8 cellular contexts compared by ENCODE assay signal in genomic region chr19:13152356-13152853, GRCh38. TPM values are rescaled to one million over a fixed set of nuclear protein-coding genes. Genes with fewer than 3 reads are reported as not detected.
DNase-seq lines count a peak whose midpoint lies in the region; ATAC-seq and TF ChIP-seq lines count a peak whose summit lies in the region.

No MANE protein-coding gene starts in this region.

- ATAC-seq in T-helper 17 cell (peak; percentile 9), HG03175 (IDR thresholded peaks at IDR 0.05; ENCODE audit: unreplicated experiment) (no peak)

- TF ChIP-seq CTCF in Calu3 (IDR thresholded peaks at IDR 0.05; ENCODE audit: unreplicated experiment) = no peak
- no peak for TF ChIP-seq CTCF in HFFc6 (IDR thresholded peaks at IDR 0.05)
- TF ChIP-seq CTCF in glutamatergic neuron (IDR thresholded peaks at IDR 0.05; ENCODE audit: partially characterized antibody, unreplicated experiment) = no peak
- TF ChIP-seq CTCF in retinal pigment epithelial cell (conservative IDR thresholded peaks at IDR 0.05; ENCODE audit: low read depth, low read length) = no peak

- H3K4me3 ChIP-seq in retinal pigment epithelial cell (ENCODE audit: low read length) = peak overlapping the region; percentile 99

- H3K9me3 Mint-ChIP-seq in Calu3 (ENCODE audit: low read depth, unreplicated experiment) (no peaks in the 10 kb centered on the region), HFFc6 (peaks cover 15% of the 10 kb centered on the region), glutamatergic neuron (ENCODE audit: unreplicated experiment) (peaks cover 34% of the 10 kb centered on the region)

- intact Hi-C loops in Calu3 (cut with micrococcal nuclease; ENCODE audit: unreplicated experiment) = no loop called here
- intact Hi-C loops in posterior vena cava (cut with DNase I) = loop anchor here in 1 of 2 donors (10.0 kb wide), 1 partner anchor 692 kb away; no protein-coding TSS in a partner anchor

- TSS peak; percentile 59 for BruUV-seq in Calu3 (replicated peaks; lab: Mats Ljungman, UMichigan)

- H3K27me3 Mint-ChIP-seq in Calu3 (ENCODE audit: unreplicated experiment) (peaks cover 15% of the 10 kb centered on the region), HFFc6 (ENCODE audit: insufficient read depth) (peaks cover 52% of the 10 kb centered on the region), T-helper 17 cell (no peaks in the 10 kb centered on the region), glutamatergic neuron (ENCODE audit: unreplicated experiment) (peaks cover 34% of the 10 kb centered on the region)

- H3K36me3 Mint-ChIP-seq in Calu3 (ENCODE audit: insufficient read depth, unreplicated experiment) = peaks cover 85% of the 10 kb centered on the region
- peaks cover 39% of the 10 kb centered on the region for H3K36me3 Mint-ChIP-seq in HFFc6 (ENCODE audit: low read depth)
- peaks cover 8% of the 10 kb centered on the region for H3K36me3 Mint-ChIP-seq in T-helper 17 cell (ENCODE audit: low read depth)
- H3K36me3 Mint-ChIP-seq in glutamatergic neuron (ENCODE audit: unreplicated experiment) = no peaks in the 10 kb centered on the region

- DNase-seq in Calu3 (no peak), HFFc6 (no peak), T-helper 17 cell (no peak), glutamatergic neuron (no peak), retinal pigment epithelial cell (ENCODE audit: low read depth) (no peak), posterior vena cava (ENCODE audit: low spot score) (no peak), DMS 273 treated with DMSO at 0.1 percent for 48 hours (lab: John Stamatoyannopoulos, UW) (no peak)

- H3K27ac Mint-ChIP-seq in Calu3 (ENCODE audit: unreplicated experiment) (peak overlapping the region; percentile 100), HFFc6 (peak overlapping the region; percentile 99), T-helper 17 cell (peak overlapping the region; percentile 97), glutamatergic neuron (ENCODE audit: unreplicated experiment) (peak overlapping the region; percentile 98)

- peak overlapping the region; percentile 94 for H3K4me3 Mint-ChIP-seq in Calu3 (ENCODE audit: low read depth, unreplicated experiment)
- H3K4me3 Mint-ChIP-seq in HFFc6 = peak overlapping the region; percentile 99
- H3K4me3 Mint-ChIP-seq in T-helper 17 cell = peak overlapping the region; percentile 93
- peak overlapping the region; percentile 96 for H3K4me3 Mint-ChIP-seq in glutamatergic neuron (ENCODE audit: unreplicated experiment)

- CTCF ChIA-PET in Calu3 (lab: Charles Lee) = interaction anchor here (1.5 kb wide), 1 partner anchor 11 kb away, joined by 5 read pairs; no protein-coding TSS in a partner anchor

- H3K9me3 ChIP-seq in T-helper 17 cell (ENCODE audit: control insufficient read depth, low read length, poor library complexity, severe bottlenecking) = peaks cover 4% of the 10 kb centered on the region

- H3K4me1 Mint-ChIP-seq in Calu3 (ENCODE audit: low read depth, unreplicated experiment) (peaks cover 14% of the 10 kb centered on the region), HFFc6 (ENCODE audit: low read depth) (peaks cover 47% of the 10 kb centered on the region), T-helper 17 cell (peaks cover 53% of the 10 kb centered on the region), glutamatergic neuron (ENCODE audit: low read depth, unreplicated experiment) (peaks cover 8% of the 10 kb centered on the region)

RNA-seq across cellular contexts. Expression of gene IER2, which starts 2.2 kb away (rescaled TPM):
- total RNA-seq in Calu3 (2022) (96.3 and 108 TPM in 2 replicates), T-helper 17 cell (100 to 1,000 TPM; 376 to 523 TPM), glutamatergic neuron (ENCODE audit: unreplicated experiment) (109 TPM), posterior vena cava (100 to 1,000 TPM in 1 of 2 donors, 10 to 100 TPM in 1; 73.1 to 130 TPM)
- total RNA-seq in HFFc6 (2021; fragmentation: NEBNext Ultra II Directional; extraction: Animal tissue kit (Norgen Biotek cat#: 25700)) = 10 to 100 TPM; 68.9 to 91.2 (median 87.7) TPM

RNA-seq across cellular contexts. Expression of gene STX10, which starts 2.2 kb away (rescaled TPM):
- total RNA-seq in Calu3 (2022) (52.3 and 52.7 TPM in 2 replicates), T-helper 17 cell (10 to 100 TPM; 33.5 TPM), glutamatergic neuron (ENCODE audit: unreplicated experiment) (17.2 TPM), posterior vena cava (10 to 100 TPM; 31.4 to 39.0 TPM)
- 10 to 100 TPM; 48.5 to 63.4 (median 54.0) TPM for total RNA-seq in HFFc6 (2021; fragmentation: NEBNext Ultra II Directional; extraction: Animal tissue kit (Norgen Biotek cat#: 25700))

RNA-seq across cellular contexts. Expression of gene NACC1, which starts 34.3 kb away (rescaled TPM):
- total RNA-seq in Calu3 (2022) = 80.9 and 83.1 TPM in 2 replicates
- 100 to 1,000 TPM; 126 to 146 (median 139) TPM for total RNA-seq in HFFc6 (2021; fragmentation: NEBNext Ultra II Directional; extraction: Animal tissue kit (Norgen Biotek cat#: 25700))
- 10 to 100 TPM; 23.1 to 26.4 TPM for total RNA-seq in T-helper 17 cell
- total RNA-seq in glutamatergic neuron (ENCODE audit: unreplicated experiment) = 68.6 TPM
- total RNA-seq in posterior vena cava = 10 to 100 TPM; 37.6 to 39.7 TPM

RNA-seq across cellular contexts. Expression of gene TRMT1, which starts 35.9 kb away (rescaled TPM):
- total RNA-seq in Calu3 (2022) = 36.5 and 40.2 TPM in 2 replicates
- 10 to 100 TPM; 36.3 to 49.9 (median 39.6) TPM for total RNA-seq in HFFc6 (2021; fragmentation: NEBNext Ultra II Directional; extraction: Animal tissue kit (Norgen Biotek cat#: 25700))
- 10 to 100 TPM; 60.3 to 72.3 TPM for total RNA-seq in T-helper 17 cell
- total RNA-seq in glutamatergic neuron (ENCODE audit: unreplicated experiment) = 29.2 TPM
- total RNA-seq in posterior vena cava = 10 to 100 TPM; 21.9 to 24.1 TPM

RNA-seq across cellular contexts. Expression of gene LYL1, which starts 49.7 kb away (rescaled TPM):
- 0.32 TPM in 1 of 2 replicates, not detected in the other for total RNA-seq in Calu3 (2022)
- 1 to 10 TPM; 1.5 to 5.1 (median 4.2) TPM for total RNA-seq in HFFc6 (2021; fragmentation: NEBNext Ultra II Directional; extraction: Animal tissue kit (Norgen Biotek cat#: 25700))
- 10 to 100 TPM in 1 of 2 donors, 1 to 10 TPM in 1; 6.9 to 17.9 TPM for total RNA-seq in T-helper 17 cell
- total RNA-seq in glutamatergic neuron (ENCODE audit: unreplicated experiment) = 1.3 TPM
- total RNA-seq in posterior vena cava = 10 to 100 TPM in 1 of 2 donors, 1 to 10 TPM in 1; 9.8 to 13.0 TPM
